Comparison of ENCODE assay signal across 29 cellular contexts in genomic region chr12:64019101-64019500, GRCh38.
"Had no signal": no experiment of that assay in that cellular context is flagged by ENCODE, and none has a peak within 500 bp of the region (broad histone marks: within the 10 kb centered on the region; RNA-seq: fewer than 3 reads in every experiment).

No MANE protein-coding gene starts in this region.

- FAIRE-seq: astrocyte, bronchial epithelial cell, colon, K562 had no signal

- H3K36me3 Mint-ChIP-seq: activated naive CD4-positive, alpha-beta T cell treated with anti-CD3 and anti-CD28 coated beads, Interleukin-2, amount 50 U/mL, for 72 hours had no signal

- H3K27me3 ChIP-seq: adrenal gland, body of pancreas, Peyer's patch had no signal

- H3K27ac ChIP-seq: adrenal gland, body of pancreas, Peyer's patch had no signal

- ATAC-seq: activated CD4-positive, alpha-beta T cell treated with anti-CD3 and anti-CD28 coated beads for 36 hours; activated CD4-positive, CD25-positive, alpha-beta regulatory T cell treated with anti-CD3 and anti-CD28 coated beads, Interleukin-2, amount 50 U/mL, for 24 hours; activated CD8-positive, alpha-beta T cell treated with anti-CD3 and anti-CD28 coated beads, Interleukin-2, amount 10 ng/mL, durations not matched to agents 7 days and 5 days; activated naive CD4-positive, alpha-beta T cell treated with anti-CD3 and anti-CD28 coated beads, Interleukin-2, amount 50 U/mL, for 72 hours; body of pancreas; K562 had no signal

- H3K27ac Mint-ChIP-seq: activated CD4-positive, alpha-beta T cell treated with anti-CD3 and anti-CD28 coated beads for 36 hours; activated CD4-positive, alpha-beta T cell treated with anti-CD3 and anti-CD28 coated beads, Interleukin-2, amount 10 ng/mL, durations not matched to agents 7 days and 5 days; activated CD8-positive, alpha-beta T cell treated with anti-CD3 and anti-CD28 coated beads, Interleukin-2, amount 10 ng/mL, durations not matched to agents 7 days and 5 days; activated naive CD4-positive, alpha-beta T cell treated with anti-CD3 and anti-CD28 coated beads for 36 hours; activated naive CD4-positive, alpha-beta T cell treated with anti-CD3 and anti-CD28 coated beads, Interleukin-2, amount 50 U/mL, for 72 hours; activated T-cell treated with anti-CD3 and anti-CD28 coated beads, Interleukin-2, amount 50 U/mL, for 24 hours; activated T-helper 1 cell treated with anti-CD3 and anti-CD28 coated beads, Interleukin-12 subunit alpha, Interleukin-12 subunit beta, Interleukin-2, Interleukin-4 antibody, amounts not matched to agents 30 ng/mL and 10 ng/mL and 1 ng/mL, durations not matched to agents 14 hours and 24 hours and 36 hours; T-helper 1 cell treated with Interleukin-12 subunit alpha and Interleukin-12 subunit beta and Interleukin-4 antibody, amounts not matched to agents 30 μg/mL and 1 μg/mL, for 36 hours; T-helper 2 cell treated with Interferon-gamma antibody and Interleukin-4, amounts not matched to agents 5 μg/mL and 100 μg/mL, for 36 hours had no signal

- H3K9me3 ChIP-seq: adrenal gland, body of pancreas, Peyer's patch had no signal

- H3K4me1 Mint-ChIP-seq: activated CD4-positive, alpha-beta T cell treated with anti-CD3 and anti-CD28 coated beads for 36 hours; activated CD4-positive, alpha-beta T cell treated with anti-CD3 and anti-CD28 coated beads, Interleukin-2, amount 10 ng/mL, durations not matched to agents 7 days and 5 days had no signal

- H3K4me1 ChIP-seq: adrenal gland, Peyer's patch had no signal

- DNase-seq: activated CD4-positive, alpha-beta T cell treated with anti-CD3 and anti-CD28 coated beads for 36 hours; activated CD4-positive, alpha-beta T cell treated with anti-CD3 and anti-CD28 coated beads, Interleukin-2, amount 10 ng/mL, durations not matched to agents 7 days and 5 days; activated CD4-positive, alpha-beta T cell treated with anti-CD3 and anti-CD28 coated beads, Interleukin-2, amount 50 U/mL, for 48 hours; activated CD8-positive, alpha-beta T cell treated with anti-CD3 and anti-CD28 coated beads, Interleukin-2, amount 10 ng/mL, durations not matched to agents 7 days and 5 days; activated gamma-delta T cell treated with Interleukin-2 at 50 U/mL for 16 hours; activated naive CD4-positive, alpha-beta T cell treated with anti-CD3 and anti-CD28 coated beads for 36 hours; activated T-cell treated with anti-CD3 and anti-CD28 coated beads, Interleukin-2, amount 50 U/mL, for 24 hours; adrenal gland; body of pancreas; caudate nucleus; NCI-H1105; NCI-H1436; NCI-H1694; NCI-H1930; NCI-H2081 treated with DMSO at 0.1 percent for 48 hours; NCI-H345; NCI-H524 treated with DMSO at 0.1 percent for 48 hours; Peyer's patch; RPMI8226; SIG-M5 had no signal

- H3K36me3 ChIP-seq: adrenal gland, Peyer's patch had no signal

- H3K9me3 Mint-ChIP-seq: activated CD4-positive, alpha-beta T cell treated with anti-CD3 and anti-CD28 coated beads, Interleukin-2, amount 10 ng/mL, durations not matched to agents 7 days and 5 days; activated naive CD4-positive, alpha-beta T cell treated with anti-CD3 and anti-CD28 coated beads for 36 hours; activated naive CD4-positive, alpha-beta T cell treated with anti-CD3 and anti-CD28 coated beads, Interleukin-2, amount 50 U/mL, for 72 hours; activated T-cell treated with anti-CD3 and anti-CD28 coated beads, Interleukin-2, amount 50 U/mL, for 24 hours; activated T-helper 1 cell treated with anti-CD3 and anti-CD28 coated beads, Interleukin-12 subunit alpha, Interleukin-12 subunit beta, Interleukin-2, Interleukin-4 antibody, amounts not matched to agents 30 ng/mL and 10 ng/mL and 1 ng/mL, durations not matched to agents 14 hours and 24 hours and 36 hours; T-helper 1 cell treated with Interleukin-12 subunit alpha and Interleukin-12 subunit beta and Interleukin-4 antibody, amounts not matched to agents 30 μg/mL and 1 μg/mL, for 36 hours; T-helper 2 cell treated with Interferon-gamma antibody and Interleukin-4, amounts not matched to agents 5 μg/mL and 100 μg/mL, for 36 hours had no signal

- H3K27me3 Mint-ChIP-seq: activated CD4-positive, alpha-beta T cell treated with anti-CD3 and anti-CD28 coated beads for 36 hours had no signal

- H3K4me3 Mint-ChIP-seq: activated CD4-positive, alpha-beta T cell treated with anti-CD3 and anti-CD28 coated beads for 36 hours; activated CD4-positive, alpha-beta T cell treated with anti-CD3 and anti-CD28 coated beads, Interleukin-2, amount 10 ng/mL, durations not matched to agents 7 days and 5 days; activated CD8-positive, alpha-beta T cell treated with anti-CD3 and anti-CD28 coated beads, Interleukin-2, amount 10 ng/mL, durations not matched to agents 7 days and 5 days; activated naive CD4-positive, alpha-beta T cell treated with anti-CD3 and anti-CD28 coated beads for 36 hours; activated T-cell treated with anti-CD3 and anti-CD28 coated beads, Interleukin-2, amount 50 U/mL, for 24 hours; activated T-helper 1 cell treated with anti-CD3 and anti-CD28 coated beads, Interleukin-12 subunit alpha, Interleukin-12 subunit beta, Interleukin-2, Interleukin-4 antibody, amounts not matched to agents 30 ng/mL and 10 ng/mL and 1 ng/mL, durations not matched to agents 14 hours and 24 hours and 36 hours; T-helper 1 cell treated with Interleukin-12 subunit alpha and Interleukin-12 subunit beta and Interleukin-4 antibody, amounts not matched to agents 30 μg/mL and 1 μg/mL, for 36 hours; T-helper 2 cell treated with Interferon-gamma antibody and Interleukin-4, amounts not matched to agents 5 μg/mL and 100 μg/mL, for 36 hours had no signal

- H3K4me3 ChIP-seq: adrenal gland, body of pancreas, K562, Peyer's patch had no signal
